ENCODE assay signal across 12 cellular contexts in genomic region chr7:151725844-151726770, GRCh38.
DNase-seq lines count a peak whose midpoint lies in the region; TF ChIP-seq lines count a peak whose summit lies in the region.
"Had no signal": no experiment of that assay in that cellular context is flagged by ENCODE, and none has a peak within 500 bp of the region (broad histone marks: within the 10 kb centered on the region; RNA-seq: fewer than 3 reads in every experiment).

No MANE protein-coding gene starts in this region.

- H3K9me2 ChIP-seq in OCI-LY7 (ENCODE audit: insufficient read depth, low read length): no peaks in the 10 kb centered on the region

- POLR2A ChIA-PET in OCI-LY7 (lab: Charles Lee): interaction anchor here (0.5 kb wide), 1 partner anchor 1312 kb away, joined by 4 read pairs; no protein-coding TSS in a partner anchor

- no peak overlapping the region for H3K4me2 ChIP-seq in OCI-LY7 (ENCODE audit: low read length)

- H3K79me2 ChIP-seq in OCI-LY7 (ENCODE audit: insufficient read depth, low read depth, low read length): no peaks in the 10 kb centered on the region

- H3K36me3 ChIP-seq in OCI-LY7 (ENCODE audit: insufficient read depth, low read length): no peaks in the 10 kb centered on the region

- DNase-seq in NCI-H1436 (lab: John Stamatoyannopoulos, UW) (peak; percentile 34), NCI-H1436 treated with DMSO at 0.1 percent for 48 hours (lab: John Stamatoyannopoulos, UW) (no peak), NCI-H345 (lab: John Stamatoyannopoulos, UW) (peak; percentile 75), epithelial cell of proximal tubule (ENCODE audit: low read depth) (no peak), putamen (ENCODE audit: low spot score) (peak; percentile 64), middle frontal gyrus (ENCODE audit: extremely low spot score, low spot score) (no peak), OCI-LY7 (ENCODE audit: low spot score) (no peak), NOMO-1 treated with DMSO at 0.1 percent for 48 hours (lab: John Stamatoyannopoulos, UW; ENCODE audit: unreplicated experiment) (no peak)
- DNase-seq: activated T-cell treated with anti-CD3 and anti-CD28 coated beads, Interleukin-2, amount 50 U/mL, for 48 hours; GF-D8; T1000 had no signal

- BruUV-seq in OCI-LY7 (replicated peaks; lab: Mats Ljungman, UMichigan): no TSS peak

- H3K4me3 ChIP-seq in epithelial cell of proximal tubule (ENCODE audit: low read depth, low read length) (no peak overlapping the region), OCI-LY7 (ENCODE audit: low read depth, low read length, poor library complexity, severe bottlenecking) (no peak overlapping the region)

- intact Hi-C loops in OCI-LY7 (cut with micrococcal nuclease; ENCODE audit: unreplicated experiment): no loop called here

- H3K27ac ChIP-seq in OCI-LY7 (ENCODE audit: low read depth, low read length, poor library complexity, severe bottlenecking): no peak overlapping the region
- H3K27ac ChIP-seq: HL-60 had no signal

- no peaks in the 10 kb centered on the region for H3K9me3 ChIP-seq in OCI-LY7 (ENCODE audit: low read length)

- TF ChIP-seq CTCF in epithelial cell of proximal tubule (conservative IDR thresholded peaks at IDR 0.05; ENCODE audit: low read depth, low read length): peak; percentile 3
- TF ChIP-seq CTCF in OCI-LY7 (conservative IDR thresholded peaks at IDR 0.05; ENCODE audit: low read length): no peak

- H4K20me1 ChIP-seq in OCI-LY7 (ENCODE audit: insufficient read depth, low read length): no peaks in the 10 kb centered on the region

- no peaks in the 10 kb centered on the region for H3K4me1 ChIP-seq in OCI-LY7 (ENCODE audit: insufficient read depth, low read length, poor library complexity, severe bottlenecking)

- H2AFZ ChIP-seq in OCI-LY7 (ENCODE audit: low read length): no peak overlapping the region

- CTCF ChIA-PET in OCI-LY7 (lab: Charles Lee; ENCODE audit: unreplicated experiment): interaction anchor here (0.6 kb wide), 1 partner anchor 129 kb away, joined by 8 read pairs; no protein-coding TSS in a partner anchor

Comparison
In these comparisons a context has a peak if more than half of its experiments do, and no peak if none do; other contexts are left out.
1. DNase-seq: peak in NCI-H1436 (single experiment), NCI-H345 (single experiment) and putamen (single experiment); none in NCI-H1436 treated with DMSO at 0.1 percent for 48 hours (single experiment), epithelial cell of proximal tubule (single experiment), middle frontal gyrus (single experiment), OCI-LY7 (single experiment) and NOMO-1 treated with DMSO at 0.1 percent for 48 hours (single experiment).